ENCODE assay signal across 1 cellular context in the genomic region with DNA sequence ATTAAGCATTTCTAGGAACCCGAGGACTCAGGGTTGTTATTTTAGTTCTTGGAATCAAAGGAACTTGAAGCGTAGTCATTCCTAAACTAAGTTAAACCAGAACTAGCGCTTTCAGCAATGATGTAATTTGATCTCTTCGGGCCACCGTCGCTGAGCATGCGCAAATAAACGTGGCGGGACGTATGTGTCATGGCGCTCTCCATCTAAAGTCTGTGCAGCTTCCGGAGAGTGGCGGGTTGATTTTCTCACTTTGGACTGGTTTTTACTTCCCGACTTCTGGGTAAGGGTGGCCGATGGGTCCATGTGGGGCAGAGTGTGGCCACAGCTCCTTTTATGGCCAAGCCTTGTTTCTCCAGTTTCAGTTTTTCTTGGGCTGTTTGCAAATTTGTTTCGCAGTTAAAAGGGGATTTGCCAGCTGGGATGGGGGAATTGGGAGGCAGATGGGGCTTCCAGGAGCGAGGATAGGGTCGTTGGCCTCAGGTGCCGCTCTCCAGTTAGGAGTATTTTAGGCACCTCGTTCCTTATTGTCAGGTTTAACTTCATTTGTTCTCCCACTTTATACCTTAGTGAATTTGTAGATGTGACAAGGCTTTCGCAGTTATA.
A peak's percentile ranks its signal among the peaks of the same experiment; 100 is the strongest.
TF ChIP-seq lines count a peak whose summit lies in the region.

Gene CDKAL1 (plus strand): TSS at position 163 of the 603 bp plus-strand sequence. CDS start 11,894 bp downstream, outside the sequence.

TF ChIP-seq in HEK293, 187 proteins besides CTCF, POLR2A, EP300 and RAD21 (continued from another document and continues in another):
- TF ChIP-seq, protein P1, sequence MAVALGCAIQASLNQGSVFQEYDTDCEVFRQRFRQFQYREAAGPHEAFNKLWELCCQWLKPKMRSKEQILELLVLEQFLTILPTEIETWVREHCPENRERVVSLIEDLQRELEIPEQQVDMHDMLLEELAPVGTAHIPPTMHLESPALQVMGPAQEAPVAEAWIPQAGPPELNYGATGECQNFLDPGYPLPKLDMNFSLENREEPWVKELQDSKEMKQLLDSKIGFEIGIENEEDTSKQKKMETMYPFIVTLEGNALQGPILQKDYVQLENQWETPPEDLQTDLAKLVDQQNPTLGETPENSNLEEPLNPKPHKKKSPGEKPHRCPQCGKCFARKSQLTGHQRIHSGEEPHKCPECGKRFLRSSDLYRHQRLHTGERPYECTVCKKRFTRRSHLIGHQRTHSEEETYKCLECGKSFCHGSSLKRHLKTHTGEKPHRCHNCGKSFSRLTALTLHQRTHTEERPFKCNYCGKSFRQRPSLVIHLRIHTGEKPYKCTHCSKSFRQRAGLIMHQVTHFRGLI (tag by site-specific recombination; IDR thresholded peaks at IDR 0.05), result no peak
- no peak for TF ChIP-seq ZNF768 (tag by site-specific recombination; IDR thresholded peaks at IDR 0.05)
- TF ChIP-seq ZNF416 (tag by site-specific recombination; IDR thresholded peaks at IDR 0.05), result no peak
- TF ChIP-seq, protein P2, sequence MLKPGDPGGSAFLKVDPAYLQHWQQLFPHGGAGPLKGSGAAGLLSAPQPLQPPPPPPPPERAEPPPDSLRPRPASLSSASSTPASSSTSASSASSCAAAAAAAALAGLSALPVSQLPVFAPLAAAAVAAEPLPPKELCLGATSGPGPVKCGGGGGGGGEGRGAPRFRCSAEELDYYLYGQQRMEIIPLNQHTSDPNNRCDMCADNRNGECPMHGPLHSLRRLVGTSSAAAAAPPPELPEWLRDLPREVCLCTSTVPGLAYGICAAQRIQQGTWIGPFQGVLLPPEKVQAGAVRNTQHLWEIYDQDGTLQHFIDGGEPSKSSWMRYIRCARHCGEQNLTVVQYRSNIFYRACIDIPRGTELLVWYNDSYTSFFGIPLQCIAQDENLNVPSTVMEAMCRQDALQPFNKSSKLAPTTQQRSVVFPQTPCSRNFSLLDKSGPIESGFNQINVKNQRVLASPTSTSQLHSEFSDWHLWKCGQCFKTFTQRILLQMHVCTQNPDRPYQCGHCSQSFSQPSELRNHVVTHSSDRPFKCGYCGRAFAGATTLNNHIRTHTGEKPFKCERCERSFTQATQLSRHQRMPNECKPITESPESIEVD (tag by site-specific recombination; IDR thresholded peaks at IDR 0.05), result peak; percentile 31; the same call in 1 of the 2 replicates
- no peak for TF ChIP-seq ZNF138 (tag by site-specific recombination; IDR thresholded peaks at IDR 0.05; ENCODE audit: borderline replicate concordance)
- no peak for TF ChIP-seq ZNF571 (tag by site-specific recombination; IDR thresholded peaks at IDR 0.05)
- TF ChIP-seq KLF7 (tag by site-specific recombination; IDR thresholded peaks at IDR 0.05; ENCODE audit: borderline replicate concordance), result no peak
- TF ChIP-seq ZNF16 (tag by site-specific recombination; IDR thresholded peaks at IDR 0.05; ENCODE audit: low read depth), result no peak
- no peak for TF ChIP-seq ZNF596 (tag by site-specific recombination; IDR thresholded peaks at IDR 0.05)
- TF ChIP-seq ZNF513 (tag by site-specific recombination; IDR thresholded peaks at IDR 0.05), result no peak
- TF ChIP-seq, protein P3, sequence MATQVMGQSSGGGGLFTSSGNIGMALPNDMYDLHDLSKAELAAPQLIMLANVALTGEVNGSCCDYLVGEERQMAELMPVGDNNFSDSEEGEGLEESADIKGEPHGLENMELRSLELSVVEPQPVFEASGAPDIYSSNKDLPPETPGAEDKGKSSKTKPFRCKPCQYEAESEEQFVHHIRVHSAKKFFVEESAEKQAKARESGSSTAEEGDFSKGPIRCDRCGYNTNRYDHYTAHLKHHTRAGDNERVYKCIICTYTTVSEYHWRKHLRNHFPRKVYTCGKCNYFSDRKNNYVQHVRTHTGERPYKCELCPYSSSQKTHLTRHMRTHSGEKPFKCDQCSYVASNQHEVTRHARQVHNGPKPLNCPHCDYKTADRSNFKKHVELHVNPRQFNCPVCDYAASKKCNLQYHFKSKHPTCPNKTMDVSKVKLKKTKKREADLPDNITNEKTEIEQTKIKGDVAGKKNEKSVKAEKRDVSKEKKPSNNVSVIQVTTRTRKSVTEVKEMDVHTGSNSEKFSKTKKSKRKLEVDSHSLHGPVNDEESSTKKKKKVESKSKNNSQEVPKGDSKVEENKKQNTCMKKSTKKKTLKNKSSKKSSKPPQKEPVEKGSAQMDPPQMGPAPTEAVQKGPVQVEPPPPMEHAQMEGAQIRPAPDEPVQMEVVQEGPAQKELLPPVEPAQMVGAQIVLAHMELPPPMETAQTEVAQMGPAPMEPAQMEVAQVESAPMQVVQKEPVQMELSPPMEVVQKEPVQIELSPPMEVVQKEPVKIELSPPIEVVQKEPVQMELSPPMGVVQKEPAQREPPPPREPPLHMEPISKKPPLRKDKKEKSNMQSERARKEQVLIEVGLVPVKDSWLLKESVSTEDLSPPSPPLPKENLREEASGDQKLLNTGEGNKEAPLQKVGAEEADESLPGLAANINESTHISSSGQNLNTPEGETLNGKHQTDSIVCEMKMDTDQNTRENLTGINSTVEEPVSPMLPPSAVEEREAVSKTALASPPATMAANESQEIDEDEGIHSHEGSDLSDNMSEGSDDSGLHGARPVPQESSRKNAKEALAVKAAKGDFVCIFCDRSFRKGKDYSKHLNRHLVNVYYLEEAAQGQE (tag by site-specific recombination; IDR thresholded peaks at IDR 0.05), result no peak
- peak; percentile 71 for TF ChIP-seq ZNF335 (tag by site-specific recombination; conservative IDR thresholded peaks at IDR 0.05)
- 0 out of 2 replicates have a peak, but pooled peaks have one; percentile 44 for TF ChIP-seq ZNF324 (tag by site-specific recombination; IDR thresholded peaks at IDR 0.05)
- TF ChIP-seq MYNN (tag by site-specific recombination; IDR thresholded peaks at IDR 0.05; ENCODE audit: borderline replicate concordance), result no peak
- peak; percentile 57; the same call in 1 of the 2 replicates for TF ChIP-seq ZNF639 (tag by site-specific recombination; IDR thresholded peaks at IDR 0.05)
- TF ChIP-seq TCF7L2 (IDR thresholded peaks at IDR 0.05; ENCODE audit: borderline replicate concordance, low read depth, low read length), result no peak; the same call in 1 of the 2 replicates
- TF ChIP-seq, protein P4, sequence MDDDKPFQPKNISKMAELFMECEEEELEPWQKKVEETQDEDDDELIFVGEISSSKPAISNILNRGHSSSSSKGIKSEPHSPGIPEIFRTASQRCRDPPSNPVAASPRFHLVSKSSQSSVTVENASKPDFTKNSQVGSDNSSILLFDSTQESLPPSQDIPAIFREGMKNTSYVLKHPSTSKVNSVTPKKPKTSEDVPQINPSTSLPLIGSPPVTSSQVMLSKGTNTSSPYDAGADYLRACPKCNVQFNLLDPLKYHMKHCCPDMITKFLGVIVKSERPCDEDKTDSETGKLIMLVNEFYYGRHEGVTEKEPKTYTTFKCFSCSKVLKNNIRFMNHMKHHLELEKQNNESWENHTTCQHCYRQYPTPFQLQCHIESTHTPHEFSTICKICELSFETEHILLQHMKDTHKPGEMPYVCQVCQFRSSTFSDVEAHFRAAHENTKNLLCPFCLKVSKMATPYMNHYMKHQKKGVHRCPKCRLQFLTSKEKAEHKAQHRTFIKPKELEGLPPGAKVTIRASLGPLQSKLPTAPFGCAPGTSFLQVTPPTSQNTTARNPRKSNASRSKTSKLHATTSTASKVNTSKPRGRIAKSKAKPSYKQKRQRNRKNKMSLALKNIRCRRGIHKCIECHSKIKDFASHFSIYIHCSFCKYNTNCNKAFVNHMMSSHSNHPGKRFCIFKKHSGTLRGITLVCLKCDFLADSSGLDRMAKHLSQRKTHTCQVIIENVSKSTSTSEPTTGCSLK (tag by site-specific recombination; IDR thresholded peaks at IDR 0.05), result no peak
- TF ChIP-seq MZF1 (tag by site-specific recombination; IDR thresholded peaks at IDR 0.05; ENCODE audit: borderline replicate concordance), result peak; percentile 100
- TF ChIP-seq ZNF362 (tag by site-specific recombination; IDR thresholded peaks at IDR 0.05), result no peak
- no peak for TF ChIP-seq ZNF350 (tag by site-specific recombination; IDR thresholded peaks at IDR 0.05)
- TF ChIP-seq KLF1 (tag by site-specific recombination; IDR thresholded peaks at IDR 0.05), result no peak
- TF ChIP-seq ZNF843 (tag by site-specific recombination; IDR thresholded peaks at IDR 0.05), result no peak
- TF ChIP-seq ZNF214 (tag by site-specific recombination; IDR thresholded peaks at IDR 0.05; ENCODE audit: borderline replicate concordance), result no peak
- no peak for TF ChIP-seq SCRT1 (tag by site-specific recombination; IDR thresholded peaks at IDR 0.05; ENCODE audit: borderline replicate concordance)
- TF ChIP-seq ZBTB17 (tag by site-specific recombination; IDR thresholded peaks at IDR 0.05), result peak; percentile 57
- TF ChIP-seq REPIN1 (tag by site-specific recombination; IDR thresholded peaks at IDR 0.05; ENCODE audit: low read depth), result no peak
- TF ChIP-seq, protein P5, sequence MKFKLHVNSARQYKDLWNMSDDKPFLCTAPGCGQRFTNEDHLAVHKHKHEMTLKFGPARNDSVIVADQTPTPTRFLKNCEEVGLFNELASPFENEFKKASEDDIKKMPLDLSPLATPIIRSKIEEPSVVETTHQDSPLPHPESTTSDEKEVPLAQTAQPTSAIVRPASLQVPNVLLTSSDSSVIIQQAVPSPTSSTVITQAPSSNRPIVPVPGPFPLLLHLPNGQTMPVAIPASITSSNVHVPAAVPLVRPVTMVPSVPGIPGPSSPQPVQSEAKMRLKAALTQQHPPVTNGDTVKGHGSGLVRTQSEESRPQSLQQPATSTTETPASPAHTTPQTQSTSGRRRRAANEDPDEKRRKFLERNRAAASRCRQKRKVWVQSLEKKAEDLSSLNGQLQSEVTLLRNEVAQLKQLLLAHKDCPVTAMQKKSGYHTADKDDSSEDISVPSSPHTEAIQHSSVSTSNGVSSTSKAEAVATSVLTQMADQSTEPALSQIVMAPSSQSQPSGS (tag by site-specific recombination; IDR thresholded peaks at IDR 0.05; ENCODE audit: low read depth), result peak; percentile 78
- TF ChIP-seq, protein P6, sequence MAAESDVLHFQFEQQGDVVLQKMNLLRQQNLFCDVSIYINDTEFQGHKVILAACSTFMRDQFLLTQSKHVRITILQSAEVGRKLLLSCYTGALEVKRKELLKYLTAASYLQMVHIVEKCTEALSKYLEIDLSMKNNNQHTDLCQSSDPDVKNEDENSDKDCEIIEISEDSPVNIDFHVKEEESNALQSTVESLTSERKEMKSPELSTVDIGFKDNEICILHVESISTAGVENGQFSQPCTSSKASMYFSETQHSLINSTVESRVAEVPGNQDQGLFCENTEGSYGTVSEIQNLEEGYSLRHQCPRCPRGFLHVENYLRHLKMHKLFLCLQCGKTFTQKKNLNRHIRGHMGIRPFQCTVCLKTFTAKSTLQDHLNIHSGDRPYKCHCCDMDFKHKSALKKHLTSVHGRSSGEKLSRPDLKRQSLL (tag by site-specific recombination; IDR thresholded peaks at IDR 0.05), result no peak
- TF ChIP-seq, protein P7, sequence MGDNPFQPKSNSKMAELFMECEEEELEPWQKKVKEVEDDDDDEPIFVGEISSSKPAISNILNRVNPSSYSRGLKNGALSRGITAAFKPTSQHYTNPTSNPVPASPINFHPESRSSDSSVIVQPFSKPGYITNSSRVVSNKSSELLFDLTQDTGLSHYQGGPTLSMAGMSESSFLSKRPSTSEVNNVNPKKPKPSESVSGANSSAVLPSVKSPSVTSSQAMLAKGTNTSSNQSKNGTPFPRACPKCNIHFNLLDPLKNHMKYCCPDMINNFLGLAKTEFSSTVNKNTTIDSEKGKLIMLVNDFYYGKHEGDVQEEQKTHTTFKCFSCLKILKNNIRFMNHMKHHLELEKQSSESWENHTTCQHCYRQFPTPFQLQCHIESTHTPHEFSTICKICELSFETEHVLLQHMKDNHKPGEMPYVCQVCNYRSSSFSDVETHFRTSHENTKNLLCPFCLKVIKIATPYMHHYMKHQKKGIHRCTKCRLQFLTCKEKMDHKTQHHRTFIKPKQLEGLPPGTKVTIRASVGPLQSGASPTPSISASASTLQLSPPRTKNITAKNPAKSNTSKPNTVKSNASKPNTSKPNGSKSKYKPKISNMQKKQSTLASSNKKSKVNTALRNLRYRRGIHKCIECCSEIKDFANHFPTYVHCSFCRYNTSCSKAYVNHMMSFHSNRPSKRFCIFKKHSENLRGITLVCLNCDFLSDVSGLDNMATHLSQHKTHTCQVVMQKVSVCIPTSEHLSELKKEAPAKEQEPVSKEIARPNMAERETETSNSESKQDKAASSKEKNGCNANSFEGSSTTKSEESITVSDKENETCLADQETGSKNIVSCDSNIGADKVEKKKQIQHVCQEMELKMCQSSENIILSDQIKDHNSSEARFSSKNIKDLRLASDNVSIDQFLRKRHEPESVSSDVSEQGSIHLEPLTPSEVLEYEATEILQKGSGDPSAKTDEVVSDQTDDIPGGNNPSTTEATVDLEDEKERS (tag by site-specific recombination; IDR thresholded peaks at IDR 0.05), result peak; percentile 5
- peak; percentile 81 for TF ChIP-seq ZFP37 (tag by site-specific recombination; IDR thresholded peaks at IDR 0.05)
- TF ChIP-seq BCL6B (tag by site-specific recombination; IDR thresholded peaks at IDR 0.05), result peak; percentile 89
